ENCODE assay signal across 8 cellular contexts in the genomic region with DNA sequence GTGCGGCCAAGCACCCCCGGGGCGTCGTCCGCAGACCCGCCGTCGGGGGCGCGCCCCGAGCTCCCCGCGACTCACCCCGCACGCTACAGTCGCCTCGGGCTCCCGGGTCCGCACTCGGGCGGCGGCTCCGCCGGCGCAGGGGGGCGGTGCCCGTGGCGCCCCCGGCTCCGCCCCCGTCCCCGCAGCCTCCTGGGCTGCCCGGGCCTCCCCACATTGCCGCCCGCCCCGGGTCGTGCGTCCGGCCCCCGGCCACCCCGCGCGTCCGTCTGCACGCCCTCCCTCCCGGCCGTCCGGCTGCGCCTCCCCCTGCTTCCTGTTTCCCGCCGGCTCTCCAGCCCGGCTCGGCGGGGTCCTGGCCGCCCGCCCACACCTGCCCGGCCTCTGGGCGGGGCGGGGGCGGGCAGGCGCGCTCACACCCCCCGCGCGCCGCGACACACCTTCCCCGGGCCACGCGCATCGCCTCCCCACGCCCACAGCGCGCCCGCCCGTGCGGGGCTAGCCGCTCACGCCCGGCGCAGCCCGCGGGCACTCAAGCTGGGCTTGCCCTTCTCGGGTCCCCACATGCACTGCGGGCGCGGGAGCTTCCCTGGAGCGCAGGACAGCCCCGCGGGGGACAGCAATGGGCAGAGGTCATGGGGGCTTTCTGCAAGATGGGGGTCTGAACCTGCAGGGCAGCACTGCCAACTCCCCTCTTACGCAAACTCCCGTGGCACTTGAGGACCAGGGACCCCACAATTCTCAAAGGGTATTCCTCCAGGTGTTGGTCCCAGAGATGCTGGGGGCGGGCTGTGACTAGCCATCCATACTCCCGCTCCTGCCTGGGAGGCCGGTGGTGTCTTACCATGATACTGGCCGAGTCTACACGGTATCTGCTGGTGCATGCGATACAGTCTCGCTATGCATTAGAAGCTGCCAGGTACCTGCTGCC. TPM values are rescaled to one million over a fixed set of nuclear protein-coding genes. Genes with fewer than 3 reads are reported as not detected.
A peak's percentile ranks its signal among the peaks of the same experiment; 100 is the strongest.
DNase-seq lines count a peak whose midpoint lies in the region; ATAC-seq and TF ChIP-seq lines count a peak whose summit lies in the region.

A gene with protein sequence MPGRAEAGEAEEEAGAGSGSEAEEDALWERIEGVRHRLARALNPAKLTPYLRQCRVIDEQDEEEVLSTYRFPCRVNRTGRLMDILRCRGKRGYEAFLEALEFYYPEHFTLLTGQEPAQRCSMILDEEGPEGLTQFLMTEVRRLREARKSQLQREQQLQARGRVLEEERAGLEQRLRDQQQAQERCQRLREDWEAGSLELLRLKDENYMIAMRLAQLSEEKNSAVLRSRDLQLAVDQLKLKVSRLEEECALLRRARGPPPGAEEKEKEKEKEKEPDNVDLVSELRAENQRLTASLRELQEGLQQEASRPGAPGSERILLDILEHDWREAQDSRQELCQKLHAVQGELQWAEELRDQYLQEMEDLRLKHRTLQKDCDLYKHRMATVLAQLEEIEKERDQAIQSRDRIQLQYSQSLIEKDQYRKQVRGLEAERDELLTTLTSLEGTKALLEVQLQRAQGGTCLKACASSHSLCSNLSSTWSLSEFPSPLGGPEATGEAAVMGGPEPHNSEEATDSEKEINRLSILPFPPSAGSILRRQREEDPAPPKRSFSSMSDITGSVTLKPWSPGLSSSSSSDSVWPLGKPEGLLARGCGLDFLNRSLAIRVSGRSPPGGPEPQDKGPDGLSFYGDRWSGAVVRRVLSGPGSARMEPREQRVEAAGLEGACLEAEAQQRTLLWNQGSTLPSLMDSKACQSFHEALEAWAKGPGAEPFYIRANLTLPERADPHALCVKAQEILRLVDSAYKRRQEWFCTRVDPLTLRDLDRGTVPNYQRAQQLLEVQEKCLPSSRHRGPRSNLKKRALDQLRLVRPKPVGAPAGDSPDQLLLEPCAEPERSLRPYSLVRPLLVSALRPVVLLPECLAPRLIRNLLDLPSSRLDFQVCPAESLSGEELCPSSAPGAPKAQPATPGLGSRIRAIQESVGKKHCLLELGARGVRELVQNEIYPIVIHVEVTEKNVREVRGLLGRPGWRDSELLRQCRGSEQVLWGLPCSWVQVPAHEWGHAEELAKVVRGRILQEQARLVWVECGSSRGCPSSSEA (minus strand): TSS at position 148 of the 928 bp plus-strand sequence. CDS start 215 bp downstream, outside the sequence.

- intact Hi-C loops in ascending aorta (cut with DNase I) = no loop called here

- peak within 1 kb of the TSS; percentile 98 for H3K4me2 ChIP-seq in smooth muscle cell

- DNase-seq in BJ (ENCODE audit: low read depth) (no peak), ascending aorta (ENCODE audit: low spot score in 2 of 2) (no peak), smooth muscle cell (lab: John Stamatoyannopoulos, UW; ENCODE audit: unreplicated experiment) (no peak)

- H3F3A ChIP-seq in smooth muscle cell (ENCODE audit: low read depth) = peaks cover 6% of the 10 kb centered on the region

- ATAC-seq in GM21723 (IDR thresholded peaks at IDR 0.05; ENCODE audit: unreplicated experiment) (no peak), GM21381 (IDR thresholded peaks at IDR 0.05; ENCODE audit: unreplicated experiment) (no peak), HG03135 (IDR thresholded peaks at IDR 0.05; ENCODE audit: unreplicated experiment) (no peak)

- TF ChIP-seq CTCF in BJ (IDR thresholded peaks at IDR 0.05; ENCODE audit: insufficient read depth, low read depth, low read length) (no peak), ascending aorta (IDR thresholded peaks at IDR 0.05) (no peak), smooth muscle cell (IDR thresholded peaks at IDR 0.05; ENCODE audit: borderline replicate concordance, insufficient read depth, poor library complexity, severe bottlenecking) (no peak)

- H3K4me3 ChIP-seq in BJ (ENCODE audit: low read depth, low read length) (peak within 1 kb of the TSS; percentile 54), HUES64 (ENCODE audit: low read length) (peak within 1 kb of the TSS; percentile 63), ascending aorta (peak within 1 kb of the TSS; percentile 69 to 71), iPS-18a (ENCODE audit: low read length) (peak within 1 kb of the TSS; percentile 43), smooth muscle cell (peak within 1 kb of the TSS; percentile 65)

- H3K79me2 ChIP-seq in smooth muscle cell (ENCODE audit: low read depth) = no peaks in the 10 kb centered on the region

- H2AFZ ChIP-seq in smooth muscle cell (ENCODE audit: low read depth) = peak within 1 kb of the TSS; percentile 90

- H3K27me3 ChIP-seq in BJ (ENCODE audit: control insufficient read depth, insufficient read depth, low read length) (no peaks in the 10 kb centered on the region), HUES64 (ENCODE audit: insufficient read depth, low read length) (peaks cover 43% of the 10 kb centered on the region), ascending aorta (peaks cover 3% of the 10 kb centered on the region), iPS-18a (ENCODE audit: control insufficient read depth, insufficient read depth, low read length) (peaks cover 27% of the 10 kb centered on the region), smooth muscle cell (ENCODE audit: low read depth) (no peaks in the 10 kb centered on the region)

- no peaks in the 10 kb centered on the region for H4K20me1 ChIP-seq in smooth muscle cell (ENCODE audit: low read depth)

- H3K36me3 ChIP-seq in BJ (ENCODE audit: control insufficient read depth, insufficient read depth, low read length) (no peaks in the 10 kb centered on the region), HUES64 (ENCODE audit: insufficient read depth, low read length) (no peaks in the 10 kb centered on the region), ascending aorta (no peaks in the 10 kb centered on the region), iPS-18a (ENCODE audit: control insufficient read depth, low read depth, low read length) (no peaks in the 10 kb centered on the region), smooth muscle cell (ENCODE audit: low read depth) (no peaks in the 10 kb centered on the region)

- H3K9me3 ChIP-seq in HUES64 (ENCODE audit: insufficient read depth, low read depth, low read length) (no peaks in the 10 kb centered on the region), ascending aorta (no peaks in the 10 kb centered on the region), iPS-18a (ENCODE audit: control insufficient read depth, low read depth, low read length) (no peaks in the 10 kb centered on the region), smooth muscle cell (replicated peaks; ENCODE audit: low read depth) (no peaks in the 10 kb centered on the region)

- 3% methylated on average over 99 of the region's 99 CpGs for whole genome bisulfite sequencing in HUES64
- 15% methylated on average over 27 of the region's 99 CpGs for WGBS in smooth muscle cell (ENCODE audit: low lambda C conversion rate)

- H3K27ac ChIP-seq in HUES64 (ENCODE audit: low read depth, low read length) (no peak within 1 kb of the TSS), ascending aorta (no peak within 1 kb of the TSS), iPS-18a (ENCODE audit: low read length) (no peak within 1 kb of the TSS), smooth muscle cell (ENCODE audit: low read depth) (no peak within 1 kb of the TSS)

- POLR2A ChIA-PET in BJ (lab: Charles Lee) = interaction anchor here (0.6 kb wide), 1 partner anchor 136 kb away, joined by 3 read pairs; no protein-coding TSS in a partner anchor

- peak within 1 kb of the TSS; percentile 57 for H3K9ac ChIP-seq in HUES64 (ENCODE audit: low read depth, low read length)
- H3K9ac ChIP-seq in iPS-18a (ENCODE audit: low read length) = no peak within 1 kb of the TSS
- H3K9ac ChIP-seq in smooth muscle cell (ENCODE audit: low read depth) = peak within 1 kb of the TSS; percentile 57

- no peaks in the 10 kb centered on the region; the same call in 1 of the 2 replicates for H3K4me1 ChIP-seq in HUES64 (ENCODE audit: insufficient read depth, low read length)
- peaks cover 2 to 5% of the 10 kb centered on the region in 2 donors for H3K4me1 ChIP-seq in ascending aorta
- no peaks in the 10 kb centered on the region for H3K4me1 ChIP-seq in iPS-18a (ENCODE audit: control insufficient read depth, low read depth, low read length)
- peaks cover under 1% of the 10 kb centered on the region for H3K4me1 ChIP-seq in smooth muscle cell (ENCODE audit: low read depth)

- CTCF ChIA-PET in BJ (lab: Yijun Ruan, JAX) = interaction anchor here (0.6 to 2.4 kb wide), 3 partner anchors 9 to 46 kb away, joined by 3 to 12 read pairs (median 3); no protein-coding TSS in a partner anchor

RNA-seq across cellular contexts. Expression of the gene that starts here (rescaled TPM):
- 2.3 and 4.5 TPM in 2 replicates for polyA plus RNA-seq in BJ (2011; rRNA removed)
- polyA minus RNA-seq in BJ (2011; rRNA and poly(A)+ RNA removed) = 3.6 and 3.9 TPM in 2 replicates
- polyA plus RNA-seq in HUES64 (2013, experiment 1 of 2) = 7.2 TPM
- polyA plus RNA-seq in HUES64 (2013, experiment 2 of 2) = 8.3 TPM
- 21.0 TPM for total RNA-seq in ascending aorta
- 3.7 and 6.0 TPM in 2 replicates for total RNA-seq in smooth muscle cell
- 2.3 and 5.4 TPM in 2 replicates for polyA plus RNA-seq in smooth muscle cell
